ENCODE assay signal across 27 cellular contexts in the genomic region with DNA sequence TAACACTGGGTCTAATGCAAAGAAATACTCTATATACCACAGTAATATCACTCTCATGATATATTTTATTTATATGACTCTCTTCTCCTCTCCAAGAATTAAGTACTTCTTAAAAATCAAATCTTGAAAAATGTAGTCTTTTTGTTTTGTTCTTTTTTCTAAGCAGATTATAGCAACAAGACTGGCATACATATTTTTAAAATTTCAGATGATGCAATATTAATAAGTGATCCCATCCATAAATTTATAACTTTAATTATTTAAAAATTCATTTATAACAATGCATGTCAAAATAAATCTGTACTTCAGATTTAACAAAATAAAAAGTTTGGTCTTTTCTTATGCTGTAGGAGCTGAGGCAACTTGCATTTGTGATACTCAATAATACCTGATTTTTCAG.
"Had no signal": no experiment of that assay in that cellular context is flagged by ENCODE, and none has a peak within 500 bp of the region (broad histone marks: within the 10 kb centered on the region; RNA-seq: fewer than 3 reads in every experiment).

No MANE protein-coding gene starts in this region.

- H3K27me3 ChIP-seq: stomach, suprapubic skin, testis, thyroid gland, tibial artery, tibial nerve, transverse colon, upper lobe of left lung, upper lobe of right lung, uterus, vagina had no signal

- H3K9me3 ChIP-seq: stomach, suprapubic skin, testis, thoracic aorta, thyroid gland, tibial artery, transverse colon, upper lobe of left lung, upper lobe of right lung, uterus, vagina had no signal

- H3K27ac ChIP-seq: stomach, suprapubic skin, testis, thoracic aorta, thyroid gland, tibial artery, tibial nerve, transverse colon, upper lobe of left lung, upper lobe of right lung, uterus, vagina had no signal

- H3K4me3 ChIP-seq: stomach, suprapubic skin, testis, thoracic aorta, thyroid gland, tibial artery, tibial nerve, transverse colon, upper lobe of left lung, upper lobe of right lung, uterus, vagina had no signal

- H3K36me3 ChIP-seq: thoracic aorta, transverse colon, vagina had no signal

- DNase-seq: stimulated activated CD4-positive, alpha-beta T cell treated with anti-CD3 and anti-CD28 coated beads, Interleukin-2, amount 100 ng/mL, for 48 hours; stimulated activated CD4-positive, alpha-beta T cell treated with anti-CD3 and anti-CD28 coated beads, Interleukin-4, amount 100 ng/mL, for 1 hour; stimulated activated CD4-positive, alpha-beta T cell treated with anti-CD3 and anti-CD28 coated beads, Interleukin-4, amount 100 ng/mL, for 24 hours; stimulated activated CD4-positive, alpha-beta T cell treated with anti-CD3 and anti-CD28 coated beads, Interleukin-4, amount 100 ng/mL, for 4 hours; stimulated activated CD8-positive, alpha-beta memory T cell treated with anti-CD3 and anti-CD28 coated beads, Interleukin-4, amount 100 ng/mL, for 48 hours; stimulated activated naive B cell treated with anti-CD40 and anti-IgM and Interleukin-4, amounts not matched to agents 10 μg/mL and 1 μg/mL and 100 μg/mL, for 72 hours; stimulated activated naive CD4-positive, alpha-beta T cell; stimulated activated naive CD4-positive, alpha-beta T cell treated with Interleukin-2 at 50 U/mL for 16 hours; stimulated activated naive CD8-positive, alpha-beta T cell treated with anti-CD3 and anti-CD28 coated beads, Interleukin-15, amount 100 ng/mL, for 72 hours; stimulated activated naive CD8-positive, alpha-beta T cell treated with anti-CD3 and anti-CD28 coated beads, Interleukin-15, Interleukin-2, amounts not matched to agents 100 U/mL and 50 U/mL, for 24 hours; stomach; substantia nigra; testis; thyroid gland; tibial artery; transverse colon; trophoblast cell; upper lobe of left lung; upper lobe of right lung; uterus had no signal

- H3K4me1 ChIP-seq: stomach, suprapubic skin, testis, thyroid gland, tibial artery, tibial nerve, transverse colon, upper lobe of left lung, upper lobe of right lung, uterus, vagina had no signal

- ATAC-seq: stimulated activated effector memory CD8-positive, alpha-beta T cell treated with anti-CD3 and anti-CD28 coated beads, Interleukin-12 subunit alpha, Interleukin-12 subunit beta, amount 100 ng/mL, for 72 hours; stimulated activated memory B cell treated with anti-CD40 and anti-IgM and Interleukin-4, amounts not matched to agents 10 μg/mL and 1 μg/mL and 100 μg/mL, for 72 hours; stimulated activated naive B cell treated with anti-CD40 and anti-IgM and Interleukin-4, amounts not matched to agents 10 μg/mL and 1 μg/mL and 100 μg/mL, for 72 hours; stimulated activated naive CD8-positive, alpha-beta T cell treated with anti-CD3 and anti-CD28 coated beads, Interleukin-15, amount 100 ng/mL, for 72 hours; stimulated activated naive CD8-positive, alpha-beta T cell treated with anti-CD3 and anti-CD28 coated beads, Interleukin-15, Interleukin-2, amounts not matched to agents 100 U/mL and 50 U/mL, for 24 hours; upper lobe of right lung had no signal

- FAIRE-seq: urothelium cell line had no signal
